34 cellular contexts compared by ENCODE assay signal in the genomic region with DNA sequence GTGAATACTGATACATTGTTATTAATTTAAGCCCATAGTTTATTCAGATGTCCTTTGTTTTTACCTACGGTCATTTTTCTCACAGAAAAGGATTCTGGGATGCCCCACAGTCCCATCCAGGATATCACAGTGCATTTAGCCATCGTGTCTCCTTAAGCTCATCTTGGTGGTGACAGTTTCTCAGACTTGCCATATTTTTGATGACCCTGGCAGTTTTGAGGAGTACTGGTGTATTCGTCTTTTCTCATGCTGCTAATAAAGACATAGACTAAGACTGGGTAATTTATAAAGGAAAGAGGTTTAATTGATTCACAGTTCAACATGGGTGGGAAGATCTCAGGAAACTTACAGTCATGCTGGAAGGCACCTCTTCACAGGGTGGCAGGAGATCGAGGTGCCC.
"Had no signal": no experiment of that assay in that cellular context is flagged by ENCODE, and none has a peak within 500 bp of the region (broad histone marks: within the 10 kb centered on the region; RNA-seq: fewer than 3 reads in every experiment).

No MANE protein-coding gene starts in this region.

- DNase-seq: Karpas-422, Kasumi-1, MG63, MM.1S, MV-4-11, NCI-H1048, NCI-H1092, NCI-H1092 treated with DMSO at 0.1 percent for 48 hours, NCI-H1105, NCI-H1105 treated with DMSO at 0.1 percent for 48 hours, NCI-H1417, NCI-H1417 treated with DMSO at 0.1 percent for 48 hours, NCI-H1436 treated with DMSO at 0.1 percent for 48 hours, NCI-H146, NCI-H1694, NCI-H1694 treated with DMSO at 0.1 percent for 48 hours, NCI-H187, NCI-H187 treated with DMSO at 0.1 percent for 48 hours, NCI-H1930, NCI-H2029, NCI-H2029 treated with DMSO at 0.1 percent for 48 hours, NCI-H2081, NCI-H2081 treated with DMSO at 0.1 percent for 48 hours, NCI-H2107, NCI-H2171, NCI-H2171 treated with DMSO at 0.1 percent for 48 hours, NCI-H2227 treated with DMSO at 0.1 percent for 48 hours, NCI-H226, NCI-H345, NCI-H446, NCI-H446 treated with DMSO at 0.1 percent for 48 hours, NCI-H510A, NCI-H510A treated with DMSO at 0.1 percent for 48 hours, NCI-H524 had no signal

- H3K9me3 ChIP-seq: MG63 had no signal

- H3K4me3 ChIP-seq: MG63 had no signal

- H3K36me3 ChIP-seq: MG63 had no signal

- H3K27me3 ChIP-seq: MG63 had no signal
